ENCODE assay signal across 11 cellular contexts in the genomic region with DNA sequence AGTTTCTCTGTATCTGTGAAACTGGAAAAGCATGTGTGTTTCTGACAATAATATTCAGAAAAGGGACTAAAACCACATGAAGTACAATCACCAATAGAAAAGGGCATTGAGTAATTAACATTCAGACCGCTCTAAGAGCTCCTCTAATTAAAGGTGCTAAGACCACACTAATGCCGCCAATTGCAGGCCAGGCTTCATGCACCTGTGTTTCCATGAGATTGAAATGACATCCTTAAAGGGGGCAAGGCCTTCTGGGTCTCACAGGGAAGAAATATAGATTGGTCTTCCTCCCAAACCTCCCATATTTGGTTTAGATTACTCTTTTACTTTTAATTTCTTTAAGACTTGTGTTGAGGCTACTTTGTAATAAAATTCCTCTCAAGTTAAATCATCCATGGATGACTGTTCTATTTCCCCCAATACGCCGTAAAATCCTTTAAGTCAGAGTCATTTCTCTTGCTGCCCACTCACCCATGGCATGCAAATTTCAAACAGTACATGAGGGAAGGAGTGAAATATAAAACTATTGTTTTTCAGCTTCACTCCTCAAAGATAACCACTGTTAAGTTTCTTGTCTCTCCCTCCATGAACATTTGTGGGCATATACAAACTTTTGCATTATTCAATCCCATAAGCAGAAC.
DNase-seq lines count a peak whose midpoint lies in the region; ATAC-seq and TF ChIP-seq lines count a peak whose summit lies in the region.
"Had no signal": no experiment of that assay in that cellular context is flagged by ENCODE, and none has a peak within 500 bp of the region (broad histone marks: within the 10 kb centered on the region; RNA-seq: fewer than 3 reads in every experiment).

No MANE protein-coding gene starts in this region.

- H3K27ac ChIP-seq in left ventricle myocardium inferior (replicated peaks), result no peak overlapping the region
- H3K27ac ChIP-seq: HL-60, lower lobe of right lung had no signal

- CTCF ChIA-PET in activated CD4-positive, alpha-beta T cell treated with anti-CD3 and anti-CD28 coated beads for 36 hours (lab: Charles Lee), result interaction anchor here (1.2 kb wide), 1 partner anchor 27 kb away, joined by 3 read pairs; no protein-coding TSS in a partner anchor

- POLR2A ChIA-PET in activated CD4-positive, alpha-beta T cell treated with anti-CD3 and anti-CD28 coated beads for 36 hours (lab: Charles Lee), result no interaction called here

- H3K4me1 Mint-ChIP-seq in T-helper 17 cell, result no peaks in the 10 kb centered on the region
- H3K4me1 Mint-ChIP-seq in activated CD4-positive, alpha-beta T cell treated with anti-CD3 and anti-CD28 coated beads for 36 hours, result no peaks in the 10 kb centered on the region
- H3K4me1 Mint-ChIP-seq: activated CD4-positive, alpha-beta T cell treated with anti-CD3 and anti-CD28 coated beads, Interleukin-2, amount 10 ng/mL, durations not matched to agents 7 days and 5 days had no signal

- peak; percentile 84 for DNase-seq in M059J (ENCODE audit: low read depth)
- DNase-seq in glomerular visceral epithelial cell (ENCODE audit: extremely low spot score), result peak; percentile 84
- DNase-seq in T-helper 17 cell, result no peak
- no peak for DNase-seq in NCI-H2081 (lab: John Stamatoyannopoulos, UW)
- DNase-seq in left ventricle myocardium inferior, result no peak
- DNase-seq in activated CD4-positive, alpha-beta T cell treated with anti-CD3 and anti-CD28 coated beads for 36 hours, result no peak
- DNase-seq: activated CD4-positive, alpha-beta T cell treated with anti-CD3 and anti-CD28 coated beads, Interleukin-2, amount 10 ng/mL, durations not matched to agents 7 days and 5 days; lower lobe of right lung had no signal

- H3K4me1 ChIP-seq in left ventricle myocardium inferior, result peaks cover 12% of the 10 kb centered on the region
- H3K4me1 ChIP-seq: lower lobe of right lung had no signal

- H3K36me3 Mint-ChIP-seq in T-helper 17 cell (ENCODE audit: low read depth), result peaks cover 9% of the 10 kb centered on the region
- H3K36me3 Mint-ChIP-seq in activated CD4-positive, alpha-beta T cell treated with anti-CD3 and anti-CD28 coated beads for 36 hours (ENCODE audit: low read depth), result peaks cover 33% of the 10 kb centered on the region

- no peaks in the 10 kb centered on the region for H3K36me3 ChIP-seq in left ventricle myocardium inferior
- H3K36me3 ChIP-seq: lower lobe of right lung had no signal

- H3K9me3 Mint-ChIP-seq in activated CD4-positive, alpha-beta T cell treated with anti-CD3 and anti-CD28 coated beads for 36 hours (ENCODE audit: low read depth), result no peaks in the 10 kb centered on the region
- H3K9me3 Mint-ChIP-seq: activated CD4-positive, alpha-beta T cell treated with anti-CD3 and anti-CD28 coated beads, Interleukin-2, amount 10 ng/mL, durations not matched to agents 7 days and 5 days had no signal

- H3K27ac Mint-ChIP-seq in T-helper 17 cell, result no peak overlapping the region
- no peak overlapping the region for H3K27ac Mint-ChIP-seq in activated CD4-positive, alpha-beta T cell treated with anti-CD3 and anti-CD28 coated beads for 36 hours
- H3K27ac Mint-ChIP-seq: activated CD4-positive, alpha-beta T cell treated with anti-CD3 and anti-CD28 coated beads, Interleukin-2, amount 10 ng/mL, durations not matched to agents 7 days and 5 days had no signal

- TF ChIP-seq CTCF in left ventricle myocardium inferior (IDR thresholded peaks at IDR 0.05; ENCODE audit: borderline replicate concordance), result no peak

- ATAC-seq in GM18498 (IDR thresholded peaks at IDR 0.05; ENCODE audit: unreplicated experiment) (peak; percentile 91), HG02610 (IDR thresholded peaks at IDR 0.05; ENCODE audit: unreplicated experiment) (peak; percentile 89), T-helper 17 cell (no peak)
- no peak for ATAC-seq in activated CD4-positive, alpha-beta T cell treated with anti-CD3 and anti-CD28 coated beads for 36 hours
- ATAC-seq: lower lobe of right lung had no signal

- H3K4me3 ChIP-seq in left ventricle myocardium inferior, result no peak overlapping the region
- H3K4me3 ChIP-seq: lower lobe of right lung had no signal

- no peaks in the 10 kb centered on the region for H3K27me3 Mint-ChIP-seq in T-helper 17 cell
- no peaks in the 10 kb centered on the region for H3K27me3 Mint-ChIP-seq in activated CD4-positive, alpha-beta T cell treated with anti-CD3 and anti-CD28 coated beads for 36 hours
- H3K27me3 Mint-ChIP-seq: activated CD4-positive, alpha-beta T cell treated with anti-CD3 and anti-CD28 coated beads, Interleukin-2, amount 10 ng/mL, durations not matched to agents 7 days and 5 days had no signal

- H3K4me3 Mint-ChIP-seq in T-helper 17 cell, result no peak overlapping the region
- no peak overlapping the region for H3K4me3 Mint-ChIP-seq in activated CD4-positive, alpha-beta T cell treated with anti-CD3 and anti-CD28 coated beads for 36 hours
- H3K4me3 Mint-ChIP-seq: activated CD4-positive, alpha-beta T cell treated with anti-CD3 and anti-CD28 coated beads, Interleukin-2, amount 10 ng/mL, durations not matched to agents 7 days and 5 days had no signal

- intact Hi-C loops in left ventricle myocardium inferior (cut with micrococcal nuclease), result no loop called here
- intact Hi-C loops in activated CD4-positive, alpha-beta T cell treated with anti-CD3 and anti-CD28 coated beads for 36 hours (cut with DNase I, micrococcal nuclease), result no loop called here

- H3K27me3 ChIP-seq in left ventricle myocardium inferior (ENCODE audit: low read depth), result no peaks in the 10 kb centered on the region

- H3K9me3 ChIP-seq in T-helper 17 cell (ENCODE audit: control insufficient read depth, low read length, poor library complexity, severe bottlenecking) (no peaks in the 10 kb centered on the region), left ventricle myocardium inferior (replicated peaks) (no peaks in the 10 kb centered on the region)
- H3K9me3 ChIP-seq: lower lobe of right lung had no signal

Comparison
In these comparisons a context has a peak if more than half of its experiments do, and no peak if none do; other contexts are left out.
1. ATAC-seq: peak in GM18498 (single experiment) and HG02610 (single experiment); none in T-helper 17 cell (single experiment) and activated CD4-positive, alpha-beta T cell treated with anti-CD3 and anti-CD28 coated beads for 36 hours (single experiment).
2. DNase-seq: peak in M059J (single experiment) and glomerular visceral epithelial cell (single experiment); none in T-helper 17 cell (0 of 3), NCI-H2081 (0 of 2), left ventricle myocardium inferior (single experiment) and activated CD4-positive, alpha-beta T cell treated with anti-CD3 and anti-CD28 coated beads for 36 hours (single experiment).